15 cellular contexts compared by ENCODE assay signal in the genomic region with DNA sequence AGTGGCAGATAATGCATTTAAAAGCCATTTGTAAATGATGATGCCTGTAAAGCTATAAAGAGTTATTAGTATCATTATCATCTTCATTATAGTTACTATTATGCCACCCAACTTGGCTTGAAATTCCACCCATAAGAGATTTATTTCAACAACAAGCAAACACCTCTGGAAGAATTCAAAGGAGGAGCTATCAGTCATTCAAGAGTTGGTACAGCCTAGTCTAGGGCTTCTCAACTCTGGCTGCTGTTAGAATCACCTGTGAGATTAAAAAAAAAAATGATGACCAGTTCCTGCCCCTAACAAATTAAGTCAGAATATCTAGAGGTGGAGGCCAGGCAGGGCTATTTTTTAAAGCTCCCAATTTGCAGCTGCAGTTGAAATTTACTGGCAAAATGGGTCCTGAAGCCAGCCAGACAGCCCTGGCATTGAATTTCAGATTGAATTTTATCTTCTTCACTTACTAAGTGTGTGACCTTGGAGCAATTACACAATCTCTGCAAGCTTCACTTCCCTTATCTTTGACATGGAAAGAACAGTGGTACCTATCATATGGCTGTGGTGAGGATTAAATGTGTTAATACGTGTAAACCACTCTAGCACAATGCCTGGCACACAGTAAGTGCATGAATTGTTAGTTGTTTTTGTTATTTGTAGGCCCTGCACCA. TPM values are rescaled to one million over a fixed set of nuclear protein-coding genes. Genes with fewer than 3 reads are reported as not detected.
DNase-seq lines count a peak whose midpoint lies in the region; ATAC-seq lines count a peak whose summit lies in the region.
"Had no signal": no experiment of that assay in that cellular context is flagged by ENCODE, and none has a peak within 500 bp of the region (broad histone marks: within the 10 kb centered on the region; RNA-seq: fewer than 3 reads in every experiment).

No MANE protein-coding gene starts in this region.

- no peaks in the 10 kb centered on the region for H3K79me2 ChIP-seq in mesendoderm (ENCODE audit: control insufficient read depth, insufficient read depth, low read length)

- no peaks in the 10 kb centered on the region for H3K27me3 ChIP-seq in mesendoderm (ENCODE audit: insufficient read depth, low read length, poor library complexity)

- no peak overlapping the region for H3K56ac ChIP-seq in mesendoderm (ENCODE audit: low read length)

- H4K5ac ChIP-seq in mesendoderm (ENCODE audit: low read length) = no peak overlapping the region

- intact Hi-C loops in Right ventricle myocardium superior (cut with DNase I) = no loop called here
- intact Hi-C loops in cardiac septum (cut with DNase I) = no loop called here

- H3K9ac ChIP-seq in mesendoderm (ENCODE audit: low read length) = no peak overlapping the region

- H2BK5ac ChIP-seq in mesendoderm (ENCODE audit: low read length) = no peak overlapping the region

- no peaks in the 10 kb centered on the region for H3K79me1 ChIP-seq in mesendoderm (ENCODE audit: low read length)

- no CpG with 5 or more reads among the region's 1 CpG for WGBS in mesendoderm (ENCODE audit: extremely low coverage, insufficient coverage, low lambda C conversion rate)

- no peak overlapping the region for H2BK15ac ChIP-seq in mesendoderm (replicated peaks; ENCODE audit: low read depth)

- H2BK120ac ChIP-seq in mesendoderm (ENCODE audit: low read depth, low read length) = no peak overlapping the region

- H3K36me3 ChIP-seq in mesendoderm (ENCODE audit: control insufficient read depth, insufficient read depth, low read length) = no peaks in the 10 kb centered on the region

- H4K8ac ChIP-seq in mesendoderm (ENCODE audit: low read depth, low read length) = no peak overlapping the region

- no peak overlapping the region for H3K18ac ChIP-seq in mesendoderm (ENCODE audit: low read length)

- no peaks in the 10 kb centered on the region for H3K4me1 ChIP-seq in mesendoderm (ENCODE audit: control insufficient read depth, low read depth, low read length)

- H3K23ac ChIP-seq in mesendoderm (ENCODE audit: low read length) = no peak overlapping the region

- DNase-seq in Right ventricle myocardium superior (no peak), cardiac septum (ENCODE audit: low spot score) (no peak), MV-4-11 (lab: John Stamatoyannopoulos, UW) (peak; percentile 1), amniotic epithelial cell (ENCODE audit: low read depth) (peak; percentile 11), mesendoderm (peak; percentile 58), kidney tubule cell (ENCODE audit: low spot score) (no peak)
- DNase-seq: CD8-positive, alpha-beta T cell; COR-L47; DND-41; GDM1 had no signal

- no peak overlapping the region for H3K4ac ChIP-seq in mesendoderm (ENCODE audit: low read depth, low read length)

- ATAC-seq in Right ventricle myocardium superior (ENCODE audit: poor library complexity) (peak; percentile 87), GM18873 (IDR thresholded peaks at IDR 0.05; ENCODE audit: low FRiP score, unreplicated experiment) (no peak)
- ATAC-seq: CD8-positive, alpha-beta T cell; HCT116 had no signal

- H3K4me3 ChIP-seq in mesendoderm (ENCODE audit: low read length) = no peak overlapping the region

- H3K4me2 ChIP-seq in mesendoderm (ENCODE audit: low read length) = no peak overlapping the region

- no peak overlapping the region for H3K27ac ChIP-seq in mesendoderm (ENCODE audit: low read depth, low read length)
- H3K27ac ChIP-seq: HL-60 had no signal

- H2AK5ac ChIP-seq in mesendoderm (ENCODE audit: low read length) = no peak overlapping the region

RNA-seq across cellular contexts. Expression of a gene that starts 52.9 kb away (rescaled TPM):
- total RNA-seq in Right ventricle myocardium superior (11.1 TPM), cardiac septum (5.9 TPM)
- 2.7 TPM for polyA plus RNA-seq in mesendoderm (2013, experiment 1 of 2)
- 2.9 TPM for polyA plus RNA-seq in mesendoderm (2013, experiment 2 of 2)

RNA-seq across cellular contexts. Expression of a gene that starts 58.9 kb away (rescaled TPM):
- total RNA-seq in Right ventricle myocardium superior (46.3 TPM), cardiac septum (4.4 TPM)
- 4.4 TPM for polyA plus RNA-seq in mesendoderm (2013, experiment 1 of 2)
- polyA plus RNA-seq in mesendoderm (2013, experiment 2 of 2) = 4.7 TPM
- total RNA-seq: CD8-positive, alpha-beta T cell had no signal
- polyA plus RNA-seq: BJ, CD14-positive monocyte had no signal

Comparison
In these comparisons a context has a peak if more than half of its experiments do, and no peak if none do; other contexts are left out.
1. DNase-seq: peak in MV-4-11 (single experiment), amniotic epithelial cell (single experiment) and mesendoderm (single experiment); none in Right ventricle myocardium superior (single experiment), cardiac septum (single experiment) and kidney tubule cell (single experiment).